Comparison of ENCODE assay signal across 1 cellular context in genomic region chr6:29661502-29662141, GRCh38.
TF ChIP-seq lines count a peak whose summit lies in the region.

No MANE protein-coding gene starts in this region.

TF ChIP-seq in H1, 55 proteins besides CTCF, POLR2A, EP300 and RAD21:
- TF ChIP-seq JUND (IDR thresholded peaks at IDR 0.05; ENCODE audit: low read length), result 0 out of 2 replicates have a peak, but pooled peaks have one; percentile 28
- TF ChIP-seq JUN (IDR thresholded peaks at IDR 0.05; ENCODE audit: low read depth, low read length), result peak; percentile 50; the same call in 1 of the 2 replicates
- TF ChIP-seq CEBPB (IDR thresholded peaks at IDR 0.05; ENCODE audit: low read depth, low read length), result 0 out of 2 replicates have a peak, but pooled peaks have one; percentile 24
- peak; percentile 34 for TF ChIP-seq CHD7 (IDR thresholded peaks at IDR 0.05; ENCODE audit: insufficient replicate concordance, low read length)
- TF ChIP-seq SP1 (IDR thresholded peaks at IDR 0.05; ENCODE audit: low read depth, low read length), result peak; percentile 35; the same call in 1 of the 2 replicates
- peak; percentile 42; the same call in 1 of the 2 replicates for TF ChIP-seq E2F6 (IDR thresholded peaks at IDR 0.05)
- TF ChIP-seq TEAD4 (IDR thresholded peaks at IDR 0.05; ENCODE audit: low read depth, low read length), result peak; percentile 92
